Comparison of ENCODE assay signal across 8 cellular contexts in genomic region chr16:66948034-66948821, GRCh38. TPM values are rescaled to one million over a fixed set of nuclear protein-coding genes. Genes with fewer than 3 reads are reported as not detected.
A peak's percentile ranks its signal among the peaks of the same experiment; 100 is the strongest.
DNase-seq lines count a peak whose midpoint lies in the region; ATAC-seq and TF ChIP-seq lines count a peak whose summit lies in the region.

No MANE protein-coding gene starts in this region.

- TF ChIP-seq CTCF in ascending aorta (IDR thresholded peaks at IDR 0.05), result no peak
- TF ChIP-seq CTCF in tibial nerve (IDR thresholded peaks at IDR 0.05), result no peak
- TF ChIP-seq CTCF in type B pancreatic cell (conservative IDR thresholded peaks at IDR 0.05), result no peak

- peaks cover 0 to 12% of the 10 kb centered on the region in 2 donors for H3K4me1 ChIP-seq in ascending aorta
- peaks cover 0 to 20% (median 11%) of the 10 kb centered on the region in 4 donors for H3K4me1 ChIP-seq in tibial nerve

- H3K9me3 ChIP-seq in ascending aorta, result no peaks in the 10 kb centered on the region
- peaks cover 0 to 6% (median 0%) of the 10 kb centered on the region in 4 donors for H3K9me3 ChIP-seq in tibial nerve

- H3K4me3 Mint-ChIP-seq in type B pancreatic cell, result no peak overlapping the region

- intact Hi-C loops in ascending aorta (cut with DNase I), result no loop called here
- intact Hi-C loops in left colon (cut with DNase I, micrococcal nuclease), result no loop called here

- no peak for DNase-seq in activated CD4-positive, CD25-positive, alpha-beta regulatory T cell (lab: John Stamatoyannopoulos, UW)
- DNase-seq in ascending aorta (ENCODE audit: low spot score in 2 of 2) (no peak), left colon (peak in 1 of 2 donors; percentile 50), tibial nerve (ENCODE audit: low spot score in 2 of 2) (no peak), type B pancreatic cell (ENCODE audit: extremely low spot score, unreplicated experiment) (no peak)
- DNase-seq in activated CD4-positive, alpha-beta T cell treated with anti-CD3 and anti-CD28 coated beads for 4 hours, result no peak
- no peak for DNase-seq in stimulated activated naive CD4-positive, alpha-beta T cell treated with Interleukin-2 at 50 U/mL for 16 hours (lab: John Stamatoyannopoulos, UW)

- no peak overlapping the region for H3K27ac Mint-ChIP-seq in type B pancreatic cell

- TF ChIP-seq EP300 in tibial nerve (IDR thresholded peaks at IDR 0.05), result no peak

- peaks cover 28% of the 10 kb centered on the region for H3K27me3 Mint-ChIP-seq in type B pancreatic cell

- peaks cover 5% of the 10 kb centered on the region for H3K9me3 Mint-ChIP-seq in type B pancreatic cell

- TF ChIP-seq POLR2A in tibial nerve (IDR thresholded peaks at IDR 0.05), result no peak

- H3K4me3 ChIP-seq in ascending aorta (peak overlapping the region; percentile 56 to 64), tibial nerve (peak overlapping the region; percentile 36 to 57 (median 51))

- WGBS in tibial nerve, 2 donors, result 2% methylated on average over 34 to 37 of the region's 47 CpGs

- no peaks in the 10 kb centered on the region for H3K27me3 ChIP-seq in ascending aorta
- H3K27me3 ChIP-seq in tibial nerve, result peaks cover 0 to 16% of the 10 kb centered on the region in 2 donors

- peaks cover 5% of the 10 kb centered on the region for H3K4me1 Mint-ChIP-seq in type B pancreatic cell (ENCODE audit: unreplicated experiment)

- peak; percentile 7 to 22 for ATAC-seq in activated CD4-positive, CD25-positive, alpha-beta regulatory T cell treated with anti-CD3 and anti-CD28 coated beads, Interleukin-2, amount 50 U/mL, for 24 hours
- ATAC-seq in left colon, result peak; percentile 47

- peaks cover 7% of the 10 kb centered on the region in 2 donors for H3K36me3 ChIP-seq in ascending aorta
- peaks cover 0 to 8% (median 0%) of the 10 kb centered on the region in 3 donors for H3K36me3 ChIP-seq in tibial nerve

- no peak overlapping the region for H3K27ac ChIP-seq in ascending aorta
- H3K27ac ChIP-seq in tibial nerve, result no peak overlapping the region

- H3K36me3 Mint-ChIP-seq in type B pancreatic cell, result no peaks in the 10 kb centered on the region

RNA-seq across cellular contexts. Expression of gene CES3, which starts 12.8 kb away (rescaled TPM):
- total RNA-seq in ascending aorta (not detected), left colon (100 to 1,000 TPM; 201 to 203 TPM), tibial nerve (1 to 10 TPM in 2 of 4 donors, under 1 TPM in 2; 0.21 to 9.2 (median 0.81) TPM), type B pancreatic cell (ENCODE audit: low replicate concordance) (0.48 and 1.1 TPM in 2 replicates)

RNA-seq across cellular contexts. Expression of gene CES2, which starts 12.9 kb away (rescaled TPM):
- total RNA-seq in ascending aorta (40.0 TPM), left colon (100 to 1,000 TPM; 566 to 624 TPM), tibial nerve (10 to 100 TPM; 29.2 to 45.0 (median 34.4) TPM), type B pancreatic cell (ENCODE audit: low replicate concordance) (44.9 and 54.1 TPM in 2 replicates)

RNA-seq across cellular contexts. Expression of gene CIAO2B, which starts 14.0 kb away (rescaled TPM):
- 255 TPM for total RNA-seq in ascending aorta
- total RNA-seq in left colon, result 100 to 1,000 TPM in 1 of 2 donors, 10 to 100 TPM in 1; 82.7 to 109 TPM
- total RNA-seq in tibial nerve, result 100 to 1,000 TPM in 2 of 4 donors, 10 to 100 TPM in 2; 57.1 to 111 (median 89.9) TPM
- total RNA-seq in type B pancreatic cell (ENCODE audit: low replicate concordance), result 71.3 and 74.2 TPM in 2 replicates

RNA-seq across cellular contexts. Expression of gene RRAD, which starts 22.9 kb away (rescaled TPM):
- total RNA-seq in ascending aorta (54.2 TPM), left colon (1 to 10 TPM; 3.9 to 4.4 TPM), tibial nerve (100 to 1,000 TPM in 3 of 4 donors, 10 to 100 TPM in 1; 23.7 to 132 (median 109) TPM), type B pancreatic cell (ENCODE audit: low replicate concordance) (1.3 and 2.5 TPM in 2 replicates)

RNA-seq across cellular contexts. Expression of gene CDH16, which starts 29.5 kb away (rescaled TPM):
- total RNA-seq in ascending aorta (not detected), left colon (1 to 10 TPM in 1 of 2 donors, under 1 TPM in 1; 0.75 to 2.2 TPM), tibial nerve (1 to 10 TPM in 2 of 4 donors, under 1 TPM in 2; 0.30 to 2.5 (median 1.4) TPM), type B pancreatic cell (ENCODE audit: low replicate concordance) (0.55 and 1.7 TPM in 2 replicates)

Comparison
In these comparisons a context has a peak if more than half of its experiments do, and no peak if none do; other contexts are left out.
1. RNA of gene CES3, which starts 12.8 kb away (total RNA-seq): 201 to 203 TPM in left colon; 0.21 to 9.2 TPM in tibial nerve, 0.48 to 1.1 TPM in type B pancreatic cell and not detected in ascending aorta (single experiment); every median in the first group is over 10 times any median in the second.
2. RNA of gene CES2, which starts 12.9 kb away (total RNA-seq): 566 to 624 TPM in left colon; 44.9 to 54.1 TPM in type B pancreatic cell, 40.0 TPM in ascending aorta (single experiment) and 29.2 to 45.0 TPM in tibial nerve; every median in the first group is over 10 times any median in the second.